ENCODE assay signal across 8 cellular contexts in the genomic region with DNA sequence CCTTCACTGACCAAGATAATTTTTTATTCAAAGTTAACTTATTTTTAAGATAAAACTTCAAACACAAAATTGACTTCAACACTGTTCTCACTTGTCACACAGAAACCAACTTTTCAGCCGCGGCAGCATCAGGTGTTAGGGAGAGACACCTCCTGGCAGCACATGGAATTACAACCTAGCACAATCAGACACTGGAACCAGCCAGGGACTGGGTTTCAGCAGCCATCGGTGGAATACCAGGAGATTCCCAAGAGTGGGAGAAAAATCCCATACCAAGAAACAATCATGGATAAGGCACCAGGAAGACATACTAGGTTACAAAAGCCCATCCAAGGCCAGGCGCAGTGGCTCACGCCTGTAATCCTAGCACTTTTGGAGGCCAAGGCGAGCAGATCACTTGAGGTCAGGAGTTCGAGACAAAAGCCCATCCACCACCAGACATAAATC.
A peak's percentile ranks its signal among the peaks of the same experiment; 100 is the strongest.
DNase-seq lines count a peak whose midpoint lies in the region; ATAC-seq lines count a peak whose summit lies in the region.

No MANE protein-coding gene starts in this region.

- no peak overlapping the region for H3K18ac ChIP-seq in mesendoderm (ENCODE audit: low read length)

- H3K27me3 ChIP-seq in mesendoderm (ENCODE audit: insufficient read depth, low read length, poor library complexity): no peaks in the 10 kb centered on the region

- intact Hi-C loops in activated CD4-positive, alpha-beta memory T cell treated with anti-CD3 and anti-CD28 coated beads for 36 hours (cut with micrococcal nuclease): loop anchor here (1.0 to 10.0 kb wide), 4 partner anchors 74 to 393 kb away; a partner anchor contains a TSS

- no peaks in the 10 kb centered on the region for H3K9me3 Mint-ChIP-seq in activated CD4-positive, alpha-beta memory T cell treated with anti-CD3 and anti-CD28 coated beads for 36 hours

- no peaks in the 10 kb centered on the region for H3K79me2 ChIP-seq in mesendoderm (ENCODE audit: control insufficient read depth, insufficient read depth, low read length)

- H3K9ac ChIP-seq in mesendoderm (ENCODE audit: low read length): no peak overlapping the region

- H4K8ac ChIP-seq in mesendoderm (ENCODE audit: low read depth, low read length): no peak overlapping the region

- H3K27ac ChIP-seq in mesendoderm (ENCODE audit: low read depth, low read length): no peak overlapping the region

- peak; percentile 82 for DNase-seq in AG20443 (ENCODE audit: low spot score)
- DNase-seq in NCI-H526 (lab: John Stamatoyannopoulos, UW): peak; percentile 20 to 79
- peak; percentile 73 for DNase-seq in activated CD4-positive, alpha-beta memory T cell treated with anti-CD3 and anti-CD28 coated beads for 36 hours
- DNase-seq in effector CD8-positive, alpha-beta T cell (lab: John Stamatoyannopoulos, UW): peak; percentile 27
- peak; percentile 75 for DNase-seq in mesendoderm
- DNase-seq in stimulated activated CD8-positive, alpha-beta memory T cell treated with anti-CD3 and anti-CD28 coated beads, Interleukin-4, amount 100 ng/mL, for 1 hour (ENCODE audit: low read depth in 2 of 2, low spot score in 1 of 2): peak; percentile 18 to 37
- DNase-seq in occipital lobe (lab: John Stamatoyannopoulos, UW): no peak

- H3K4me3 ChIP-seq in mesendoderm (ENCODE audit: low read length): no peak overlapping the region

- H2BK5ac ChIP-seq in mesendoderm (ENCODE audit: low read length): no peak overlapping the region

- H2AK5ac ChIP-seq in mesendoderm (ENCODE audit: low read length): no peak overlapping the region

- H3K4me1 Mint-ChIP-seq in activated CD4-positive, alpha-beta memory T cell treated with anti-CD3 and anti-CD28 coated beads for 36 hours (ENCODE audit: low read depth): peaks cover 16% of the 10 kb centered on the region

- CTCF ChIA-PET in activated CD4-positive, alpha-beta memory T cell treated with anti-CD3 and anti-CD28 coated beads for 36 hours (lab: Charles Lee): interaction anchor here (0.7 to 5.7 kb wide), 21 partner anchors 10 to 393 kb away, joined by 3 to 80 read pairs (median 3); a partner anchor contains a TSS

- H3K56ac ChIP-seq in mesendoderm (ENCODE audit: low read length): no peak overlapping the region

- peaks cover 4% of the 10 kb centered on the region for H3K4me1 ChIP-seq in mesendoderm (ENCODE audit: control insufficient read depth, low read depth, low read length)

- H2BK120ac ChIP-seq in mesendoderm (ENCODE audit: low read depth, low read length): no peak overlapping the region

- H3K4me2 ChIP-seq in mesendoderm (ENCODE audit: low read length): no peak overlapping the region

- no peak overlapping the region for H2BK15ac ChIP-seq in mesendoderm (replicated peaks; ENCODE audit: low read depth)

- H4K5ac ChIP-seq in mesendoderm (ENCODE audit: low read length): no peak overlapping the region

- no peaks in the 10 kb centered on the region for H3K36me3 ChIP-seq in mesendoderm (ENCODE audit: control insufficient read depth, insufficient read depth, low read length)

- no CpG with 5 or more reads among the region's 7 CpGs for WGBS in mesendoderm (ENCODE audit: extremely low coverage, insufficient coverage, low lambda C conversion rate)

- POLR2A ChIA-PET in activated CD4-positive, alpha-beta memory T cell treated with anti-CD3 and anti-CD28 coated beads for 36 hours (lab: Charles Lee): interaction anchor here (0.7 kb wide), 1 partner anchor 329 kb away, joined by 3 read pairs; a partner anchor contains a TSS

- no peaks in the 10 kb centered on the region for H3K79me1 ChIP-seq in mesendoderm (ENCODE audit: low read length)

- H3K23ac ChIP-seq in mesendoderm (ENCODE audit: low read length): no peak overlapping the region

- peak; percentile 42 for ATAC-seq in GM21381 (IDR thresholded peaks at IDR 0.05; ENCODE audit: unreplicated experiment)

- H3K4ac ChIP-seq in mesendoderm (ENCODE audit: low read depth, low read length): no peak overlapping the region

- H3K36me3 Mint-ChIP-seq in activated CD4-positive, alpha-beta memory T cell treated with anti-CD3 and anti-CD28 coated beads for 36 hours: no peaks in the 10 kb centered on the region

- H3K27me3 Mint-ChIP-seq in activated CD4-positive, alpha-beta memory T cell treated with anti-CD3 and anti-CD28 coated beads for 36 hours: peaks cover 23% of the 10 kb centered on the region

- no peak overlapping the region for H3K27ac Mint-ChIP-seq in activated CD4-positive, alpha-beta memory T cell treated with anti-CD3 and anti-CD28 coated beads for 36 hours

- no peak overlapping the region for H3K4me3 Mint-ChIP-seq in activated CD4-positive, alpha-beta memory T cell treated with anti-CD3 and anti-CD28 coated beads for 36 hours
